ENCODE assay signal across 26 cellular contexts in genomic region chr12:95738024-95738611, GRCh38. TPM values are rescaled to one million over a fixed set of nuclear protein-coding genes. Genes with fewer than 3 reads are reported as not detected.
A peak's percentile ranks its signal among the peaks of the same experiment; 100 is the strongest.
DNase-seq lines count a peak whose midpoint lies in the region; ATAC-seq and TF ChIP-seq lines count a peak whose summit lies in the region.
"Had no signal": no experiment of that assay in that cellular context is flagged by ENCODE, and none has a peak within 500 bp of the region (broad histone marks: within the 10 kb centered on the region; RNA-seq: fewer than 3 reads in every experiment).

No MANE protein-coding gene starts in this region.

- peaks cover 0 to 21% (median 0%) of the 10 kb centered on the region in 9 donors for H3K36me3 ChIP-seq in heart left ventricle
- H3K36me3 ChIP-seq in spleen: peaks cover 0 to 30% (median 0%) of the 10 kb centered on the region in 6 donors
- peaks cover 0 to 10% (median 0%) of the 10 kb centered on the region in 3 donors for H3K36me3 ChIP-seq in tibial artery
- peaks cover 0 to 6% (median 0%) of the 10 kb centered on the region in 3 donors for H3K36me3 ChIP-seq in esophagus squamous epithelium
- H3K36me3 ChIP-seq: neutrophil, tibial nerve had no signal

- 85 to 96% (median 90%) methylated on average over 11 of the region's 11 CpGs for WGBS in heart left ventricle, 4 donors
- 76 to 86% (median 78%) methylated on average over 11 of the region's 11 CpGs for WGBS in spleen, 5 donors
- 78 to 84% methylated on average over 11 of the region's 11 CpGs for WGBS in esophagus squamous epithelium, 2 donors

- intact Hi-C loops in heart left ventricle (cut with DNase I): loop anchor here in 5 of 10 donors (5.0 to 10.0 kb wide), 5 partner anchors 36 to 113 kb away; no protein-coding TSS in a partner anchor
- intact Hi-C loops in Right ventricle myocardium inferior (cut with DNase I): no loop called here
- intact Hi-C loops in left colon (cut with DNase I, micrococcal nuclease): no loop called here
- intact Hi-C loops in spleen (cut with DNase I; ENCODE audit: low total_unique reads): no loop called here
- intact Hi-C loops in tibial artery (cut with DNase I; ENCODE audit: low total_unique reads): no loop called here
- intact Hi-C loops in esophagus squamous epithelium (cut with DNase I): no loop called here

- DNase-seq in heart left ventricle: no peak
- DNase-seq in Right ventricle myocardium inferior (ENCODE audit: missing footprints): no peak
- DNase-seq in SHP77 (lab: John Stamatoyannopoulos, UW): peak; percentile 30 to 41
- DNase-seq in left colon: peak; percentile 21 to 54
- DNase-seq in spleen: no peak
- no peak for DNase-seq in tibial artery
- no peak for DNase-seq in esophagus squamous epithelium (lab: John Stamatoyannopoulos, UW)
- DNase-seq in NCI-H748 (lab: John Stamatoyannopoulos, UW; ENCODE audit: unreplicated experiment): no peak
- DNase-seq: activated CD4-positive, alpha-beta T cell treated with anti-CD3 and anti-CD28 coated beads, Interleukin-2, amount 50 U/mL, for 4 hours; activated naive CD4-positive, alpha-beta T cell treated with anti-CD3 and anti-CD28 coated beads, Interleukin-2, amount 10 ng/mL, durations not matched to agents 7 days and 5 days; brain microvascular endothelial cell; CD8-positive, alpha-beta memory T cell; DMS79 treated with DMSO at 0.1 percent for 48 hours; GF-D8; glutamatergic neuron; Kasumi-1; mesenchymal stem cell; NCI-H1092; NCI-H2029; NCI-H748 treated with DMSO at 0.1 percent for 48 hours; psoas muscle; stimulated activated CD8-positive, alpha-beta memory T cell treated with anti-CD3 and anti-CD28 coated beads, Interleukin-4, amount 100 ng/mL, for 48 hours; T-helper 1 cell had no signal

- TF ChIP-seq POLR2A in heart left ventricle (IDR thresholded peaks at IDR 0.05): no peak
- no peak for TF ChIP-seq POLR2A in spleen (IDR thresholded peaks at IDR 0.05)
- no peak for TF ChIP-seq POLR2A in esophagus squamous epithelium (IDR thresholded peaks at IDR 0.05)

- H3K27ac ChIP-seq in heart left ventricle (peak overlapping the region; percentile 35 to 95 (median 86)), spleen (peak overlapping the region; percentile 33 to 76 (median 64)), tibial artery (peak overlapping the region in 1 of 2 donors; percentile 70), esophagus squamous epithelium (no peak overlapping the region)
- H3K27ac ChIP-seq: brain microvascular endothelial cell, neutrophil, psoas muscle, tibial nerve had no signal

- TF ChIP-seq CTCF in heart left ventricle (IDR thresholded peaks at IDR 0.05): no peak
- TF ChIP-seq CTCF in spleen (IDR thresholded peaks at IDR 0.05 in 8 of 11, conservative IDR thresholded peaks at IDR 0.05 in 3 of 11): no peak
- TF ChIP-seq CTCF in tibial artery (IDR thresholded peaks at IDR 0.05): no peak
- TF ChIP-seq CTCF in esophagus squamous epithelium (IDR thresholded peaks at IDR 0.05): no peak

- no peaks in the 10 kb centered on the region for H3K27me3 ChIP-seq in heart left ventricle
- H3K27me3 ChIP-seq in spleen (replicated peaks in 1 of 7): no peaks in the 10 kb centered on the region
- H3K27me3 ChIP-seq in tibial artery: no peaks in the 10 kb centered on the region
- H3K27me3 ChIP-seq in esophagus squamous epithelium: no peaks in the 10 kb centered on the region
- H3K27me3 ChIP-seq: brain microvascular endothelial cell, tibial nerve had no signal

- H3K4me1 ChIP-seq in heart left ventricle: peaks cover 0 to 68% (median 42%) of the 10 kb centered on the region in 12 donors
- H3K4me1 ChIP-seq in spleen: peaks cover 0 to 32% (median 12%) of the 10 kb centered on the region in 6 donors
- H3K4me1 ChIP-seq in tibial artery: peaks cover 0 to 56% (median 25%) of the 10 kb centered on the region in 4 donors
- H3K4me1 ChIP-seq in esophagus squamous epithelium: peaks cover 0 to 25% (median 7%) of the 10 kb centered on the region in 3 donors

- H3K9me3 ChIP-seq in heart left ventricle (no peaks in the 10 kb centered on the region), spleen (no peaks in the 10 kb centered on the region), tibial artery (no peaks in the 10 kb centered on the region), esophagus squamous epithelium (no peaks in the 10 kb centered on the region)
- H3K9me3 ChIP-seq: neutrophil, psoas muscle, tibial nerve had no signal

- ATAC-seq in heart left ventricle: no peak
- no peak for ATAC-seq in Right ventricle myocardium inferior
- ATAC-seq in left colon: peak; percentile 93
- ATAC-seq: psoas muscle had no signal

- H3K4me3 ChIP-seq in heart left ventricle: no peak overlapping the region
- no peak overlapping the region for H3K4me3 ChIP-seq in spleen
- no peak overlapping the region for H3K4me3 ChIP-seq in tibial artery
- no peak overlapping the region for H3K4me3 ChIP-seq in esophagus squamous epithelium
- H3K4me3 ChIP-seq: psoas muscle, tibial nerve had no signal

RNA-seq across cellular contexts. Expression of gene NTN4, which starts 52.4 kb away (rescaled TPM):
- total RNA-seq in heart left ventricle (100 to 1,000 TPM in 1 of 9 donors, 10 to 100 TPM in 8; 58.4 to 116 (median 71.5) TPM), Right ventricle myocardium inferior (74.5 TPM), left colon (10 to 100 TPM; 17.4 to 25.3 TPM), spleen (100 to 1,000 TPM; 207 to 482 (median 350) TPM), esophagus squamous epithelium (10 to 100 TPM in 2 of 4 donors, 1 to 10 TPM in 2; 5.0 to 22.5 (median 12.4) TPM)
- polyA plus RNA-seq in heart left ventricle (10 to 100 TPM; 23.9 to 27.8 TPM), spleen (10 to 100 TPM; 17.6 to 54.0 (median 22.9) TPM)
- total RNA-seq: activated T-helper 1 cell treated with anti-CD3 and anti-CD28 coated beads, Interleukin-12 subunit alpha, Interleukin-12 subunit beta, Interleukin-2, Interleukin-4 antibody, amounts not matched to agents 30 ng/mL and 10 ng/mL and 1 ng/mL, durations not matched to agents 14 hours and 24 hours and 36 hours; CD8-positive, alpha-beta memory T cell had no signal

Comparison
In these comparisons a context has a peak if more than half of its experiments do, and no peak if none do; other contexts are left out.
1. DNase-seq: peak in SHP77 (2 of 2) and left colon (2 of 2); none in heart left ventricle (0 of 5), Right ventricle myocardium inferior (single experiment), spleen (single experiment), tibial artery (0 of 2), esophagus squamous epithelium (single experiment) and NCI-H748 (single experiment).
2. H3K27ac ChIP-seq: peak in heart left ventricle (12 of 12) and spleen (8 of 8); none in esophagus squamous epithelium (0 of 4).